26 cellular contexts compared by ENCODE assay signal in the genomic region with DNA sequence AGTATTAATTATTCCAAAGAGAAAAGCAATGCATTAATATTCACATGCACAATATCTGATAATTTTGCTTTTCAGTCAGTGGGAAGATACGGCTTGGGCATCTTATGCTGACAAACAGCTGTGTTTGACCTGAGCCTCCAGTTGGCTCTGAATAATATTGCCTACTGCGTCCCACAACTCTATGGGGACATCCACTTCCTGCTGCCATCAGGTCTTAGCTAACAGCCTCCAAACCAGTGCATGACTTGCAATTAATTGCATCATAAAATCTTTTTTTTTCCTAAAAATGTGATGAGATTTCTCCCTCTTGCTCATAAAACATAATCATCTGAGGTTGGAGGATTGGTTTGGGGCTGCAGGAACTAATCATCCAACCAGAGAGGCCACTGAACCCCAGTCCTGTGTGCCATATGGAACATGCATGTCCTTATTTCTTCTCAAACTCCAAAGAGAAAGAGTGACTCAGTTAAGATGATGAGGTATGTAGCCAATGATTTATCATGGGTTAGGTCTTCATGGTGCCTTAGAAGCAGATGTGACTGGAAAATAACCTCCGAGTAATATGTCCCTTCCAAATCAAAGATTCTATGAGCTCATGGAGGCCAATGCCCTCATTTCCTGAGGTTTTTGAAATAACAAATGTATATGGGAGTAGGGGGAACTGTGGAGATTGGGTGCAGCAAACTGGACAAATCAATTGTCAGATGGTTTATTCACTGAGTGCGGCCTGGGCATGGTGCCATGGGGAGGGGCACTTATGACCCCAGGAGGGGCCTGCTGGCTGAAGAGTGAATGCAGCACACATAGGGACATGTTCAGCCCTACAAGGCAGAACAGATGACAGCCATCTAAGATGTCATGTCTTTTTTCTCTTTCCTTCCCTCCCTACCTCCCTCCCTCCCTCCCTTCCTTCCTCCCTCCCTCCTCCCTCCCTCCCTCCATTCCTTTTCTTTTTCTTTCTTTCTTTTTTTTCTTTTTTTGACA. TPM values are rescaled to one million over a fixed set of nuclear protein-coding genes. Genes with fewer than 3 reads are reported as not detected.
"Had no signal": no experiment of that assay in that cellular context is flagged by ENCODE, and none has a peak within 500 bp of the region (broad histone marks: within the 10 kb centered on the region; RNA-seq: fewer than 3 reads in every experiment).

No MANE protein-coding gene starts in this region.

- ATAC-seq: activated CD8-positive, alpha-beta T cell treated with anti-CD3 and anti-CD28 coated beads, Interleukin-2, amount 10 ng/mL, durations not matched to agents 7 days and 5 days; gastroesophageal sphincter; heart left ventricle; left ventricle myocardium superior; mucosa of descending colon; psoas muscle; right cardiac atrium; stimulated activated naive CD8-positive, alpha-beta T cell treated with anti-CD3 and anti-CD28 coated beads, Interleukin-15, amount 100 ng/mL, for 72 hours had no signal

- H3K36me3 ChIP-seq: ascending aorta, gastroesophageal sphincter, heart left ventricle, neural progenitor cell, suprapubic skin had no signal

- H3K4me1 Mint-ChIP-seq: activated CD4-positive, alpha-beta T cell treated with anti-CD3 and anti-CD28 coated beads, Interleukin-2, amount 10 ng/mL, durations not matched to agents 24 days and 14 days; central memory CD8-positive, alpha-beta T cell; naive B cell; neural progenitor cell; stimulated activated naive CD8-positive, alpha-beta T cell treated with anti-CD3 and anti-CD28 coated beads, Interleukin-15, amount 100 ng/mL, for 72 hours had no signal

- H3K4me1 ChIP-seq: ascending aorta, gastroesophageal sphincter, neural progenitor cell, psoas muscle had no signal

- H3K27me3 ChIP-seq: ascending aorta, gastroesophageal sphincter, heart left ventricle, neural progenitor cell, suprapubic skin had no signal

- H3K27ac Mint-ChIP-seq: activated CD4-positive, alpha-beta T cell treated with anti-CD3 and anti-CD28 coated beads, Interleukin-2, amount 10 ng/mL, durations not matched to agents 24 days and 14 days; activated CD8-positive, alpha-beta T cell treated with anti-CD3 and anti-CD28 coated beads, Interleukin-2, amount 10 ng/mL, durations not matched to agents 7 days and 5 days; activated naive CD4-positive, alpha-beta T cell treated with anti-CD3 and anti-CD28 coated beads for 36 hours; activated T-cell treated with anti-CD3 and anti-CD28 coated beads, Interleukin-2, amount 50 U/mL, for 24 hours; activated T-helper 2 cell treated with anti-CD3 and anti-CD28 coated beads, Interferon-gamma antibody, Interleukin-2, Interleukin-4, amounts not matched to agents 10 μg/mL and 5 μg/mL and 100 μg/mL, durations not matched to agents 14 hours and 24 hours and 36 hours; naive B cell; neural progenitor cell; type B pancreatic cell had no signal

- H3K4me3 Mint-ChIP-seq: activated CD4-positive, alpha-beta T cell treated with anti-CD3 and anti-CD28 coated beads, Interleukin-2, amount 10 ng/mL, durations not matched to agents 24 days and 14 days; activated CD8-positive, alpha-beta T cell treated with anti-CD3 and anti-CD28 coated beads, Interleukin-2, amount 10 ng/mL, durations not matched to agents 7 days and 5 days; activated naive CD4-positive, alpha-beta T cell treated with anti-CD3 and anti-CD28 coated beads for 36 hours; activated T-cell treated with anti-CD3 and anti-CD28 coated beads, Interleukin-2, amount 50 U/mL, for 24 hours; central memory CD8-positive, alpha-beta T cell; neural progenitor cell; stimulated activated naive CD8-positive, alpha-beta T cell treated with anti-CD3 and anti-CD28 coated beads, Interleukin-15, amount 100 ng/mL, for 72 hours; type B pancreatic cell had no signal

- H3K4me2 ChIP-seq: neural progenitor cell had no signal

- H3K27me3 Mint-ChIP-seq: activated CD4-positive, alpha-beta T cell treated with anti-CD3 and anti-CD28 coated beads, Interleukin-2, amount 10 ng/mL, durations not matched to agents 24 days and 14 days; activated T-cell treated with anti-CD3 and anti-CD28 coated beads, Interleukin-2, amount 50 U/mL, for 24 hours; central memory CD8-positive, alpha-beta T cell; stimulated activated naive CD8-positive, alpha-beta T cell treated with anti-CD3 and anti-CD28 coated beads, Interleukin-15, amount 100 ng/mL, for 72 hours; type B pancreatic cell had no signal

- H3K9ac ChIP-seq: neural progenitor cell had no signal

- H3K4me3 ChIP-seq: ascending aorta, coronary artery, gastroesophageal sphincter, heart left ventricle, mucosa of descending colon, neural progenitor cell, psoas muscle, suprapubic skin had no signal

- H3K27ac ChIP-seq: ascending aorta, coronary artery, gastroesophageal sphincter, heart left ventricle, neural progenitor cell, psoas muscle, suprapubic skin had no signal

- H2AFZ ChIP-seq: neural progenitor cell had no signal

- DNase-seq: activated CD4-positive, alpha-beta T cell treated with anti-CD3 and anti-CD28 coated beads, Interleukin-2, amount 10 ng/mL, durations not matched to agents 24 days and 14 days; activated CD4-positive, CD25-positive, alpha-beta regulatory T cell; activated CD8-positive, alpha-beta T cell treated with anti-CD3 and anti-CD28 coated beads, Interleukin-2, amount 10 ng/mL, durations not matched to agents 7 days and 5 days; activated naive CD4-positive, alpha-beta T cell treated with anti-CD3 and anti-CD28 coated beads for 36 hours; activated T-cell treated with anti-CD3 and anti-CD28 coated beads, Interleukin-2, amount 50 U/mL, for 24 hours; erythroblast; heart left ventricle; kidney; left ventricle myocardium superior; naive B cell; psoas muscle; right cardiac atrium; small intestine; stimulated activated CD4-positive, alpha-beta T cell treated with anti-CD3 and anti-CD28 coated beads, Interleukin-4, amount 100 ng/mL, for 1 hour; stimulated activated naive CD8-positive, alpha-beta T cell treated with anti-CD3 and anti-CD28 coated beads, Interleukin-15, amount 100 ng/mL, for 72 hours; T-helper 9 cell had no signal

RNA-seq across cellular contexts. Expression of a gene that starts 39.4 kb away (rescaled TPM):
- total RNA-seq: activated CD8-positive, alpha-beta T cell treated with anti-CD3 and anti-CD28 coated beads, Interleukin-2, amount 10 ng/mL, durations not matched to agents 7 days and 5 days; ascending aorta; left ventricle myocardium superior; osteocyte; psoas muscle had no signal
